In genomic region chr12:39623160-39623559, GRCh38 we compare ENCODE assay signal across 1 cellular context. TPM values are rescaled to one million over a fixed set of nuclear protein-coding genes. Genes with fewer than 3 reads are reported as not detected.
"Had no signal": no experiment of that assay in that cellular context is flagged by ENCODE, and none has a peak within 500 bp of the region (broad histone marks: within the 10 kb centered on the region; RNA-seq: fewer than 3 reads in every experiment).

No MANE protein-coding gene starts in this region.

RNA-seq across cellular contexts. Expression of gene ABCD2, which starts 3.6 kb away (rescaled TPM):
- total RNA-seq: lung microvascular endothelial cell had no signal
